ENCODE assay signal across 23 cellular contexts in genomic region chr6:31642798-31643570, GRCh38.
"Had no signal": no experiment of that assay in that cellular context is flagged by ENCODE, and none has a peak within 500 bp of the region (broad histone marks: within the 10 kb centered on the region; RNA-seq: fewer than 3 reads in every experiment).

No MANE protein-coding gene starts in this region.

- H3K9me3 Mint-ChIP-seq: natural killer cell treated with Interleukin-12 subunit alpha and Interleukin-12 subunit beta and Interleukin-15 and Interleukin-18, amount 100 ng/mL, for 72 hours had no signal

- H3K27me3 ChIP-seq: heart right ventricle, ovary, right atrium auricular region, sigmoid colon, stomach, transverse colon had no signal

- H3K4me3 ChIP-seq: heart right ventricle, lower lobe of right lung, ovary, right atrium auricular region, sigmoid colon, skin epidermis, stomach, thoracic aorta, transverse colon had no signal

- H3K36me3 ChIP-seq: ovary had no signal

- H3K9me3 ChIP-seq: heart right ventricle, lower lobe of right lung, ovary, right atrium auricular region, sigmoid colon, stomach, thoracic aorta, transverse colon had no signal

- H3K27ac ChIP-seq: heart right ventricle, lower lobe of right lung, ovary, right atrium auricular region, sigmoid colon, skin epidermis, stomach, thoracic aorta, transverse colon had no signal

- H3K4me3 Mint-ChIP-seq: natural killer cell treated with Interleukin-12 subunit alpha and Interleukin-12 subunit beta and Interleukin-15 and Interleukin-18, amount 100 ng/mL, for 72 hours had no signal

- FAIRE-seq: endometrium, frontal cortex, islet of Langerhans had no signal

- H3K4me1 ChIP-seq: lower lobe of right lung, right atrium auricular region, sigmoid colon, stomach, transverse colon had no signal

- H3K27me3 Mint-ChIP-seq: natural killer cell treated with Interleukin-12 subunit alpha and Interleukin-12 subunit beta and Interleukin-15 and Interleukin-18, amount 100 ng/mL, for 72 hours had no signal

- H3K27ac Mint-ChIP-seq: natural killer cell treated with Interleukin-12 subunit alpha and Interleukin-12 subunit beta and Interleukin-15 and Interleukin-18, amount 100 ng/mL, for 72 hours had no signal

- ATAC-seq: esophagus mucosa had no signal

- DNase-seq: effector memory CD4-positive, alpha-beta T cell; heart right ventricle; hypothalamus; kidney glomerular epithelial cell; lower lobe of right lung; mesenchymal stem cell; midbrain; ovary; sigmoid colon; stimulated activated CD4-positive, alpha-beta T cell treated with anti-CD3 and anti-CD28 coated beads, Interleukin-2, amount 100 ng/mL, for 24 hours; stimulated activated CD4-positive, alpha-beta T cell treated with anti-CD3 and anti-CD28 coated beads, Interleukin-4, amount 100 ng/mL, for 4 hours; stimulated activated naive CD4-positive, alpha-beta T cell; stomach; substantia nigra; transverse colon had no signal
